ENCODE assay signal across 8 cellular contexts in the genomic region with DNA sequence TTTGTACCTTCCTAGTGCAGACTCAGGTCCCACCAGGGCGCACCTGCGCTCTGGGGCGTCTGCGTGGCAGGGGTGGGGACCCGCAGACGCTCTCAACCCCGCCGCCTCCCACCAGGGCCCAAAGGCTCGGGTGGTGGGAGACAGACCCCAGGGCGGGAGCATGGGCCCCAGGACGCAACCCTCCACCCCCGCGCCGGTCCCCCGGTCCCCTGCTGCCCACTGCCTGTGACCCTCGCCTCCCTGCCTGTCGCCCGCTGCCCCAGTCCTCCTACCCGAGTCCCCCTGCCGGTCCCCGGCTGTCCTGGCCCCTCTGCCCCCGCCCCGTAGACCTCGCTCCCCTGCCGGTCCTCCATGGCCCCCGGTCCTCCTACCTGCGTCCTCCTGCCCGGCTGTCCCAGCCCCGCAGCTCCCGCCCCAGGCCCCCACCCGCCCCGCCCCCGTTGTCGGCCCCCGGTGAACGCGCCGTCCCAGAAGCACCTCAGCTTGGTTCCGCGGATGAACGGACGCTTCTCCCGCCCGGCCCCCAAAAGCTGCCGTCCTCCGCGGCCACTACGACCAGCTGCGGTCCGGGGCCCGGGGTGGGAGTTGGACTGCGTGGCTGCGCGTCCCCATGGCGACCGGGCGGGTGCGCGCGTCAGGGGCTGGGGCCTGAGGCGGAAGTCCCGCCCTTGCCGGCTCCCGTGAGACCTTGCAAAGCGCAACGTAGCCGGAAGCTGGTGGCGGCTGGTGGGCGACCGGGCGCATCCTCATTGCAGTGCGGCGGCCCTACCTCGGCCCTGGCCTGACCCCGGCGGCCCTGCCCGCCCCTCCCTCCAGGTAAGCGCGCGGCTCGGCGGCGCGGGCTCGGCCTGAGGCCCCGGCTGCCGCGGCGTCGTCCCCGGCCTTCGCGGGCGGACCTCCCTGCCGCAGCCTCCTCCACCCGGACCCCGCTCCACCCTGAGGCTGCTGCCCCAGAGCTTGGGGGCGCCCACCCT. TPM values are rescaled to one million over a fixed set of nuclear protein-coding genes. Genes with fewer than 3 reads are reported as not detected.
DNase-seq lines count a peak whose midpoint lies in the region; TF ChIP-seq lines count a peak whose summit lies in the region.

A gene (plus strand): TSS at position 709 of the 974 bp plus-strand sequence. CDS start 2,768 bp downstream, outside the sequence.

- peak; percentile 79 for DNase-seq in DMS79 treated with DMSO at 0.1 percent for 48 hours (lab: John Stamatoyannopoulos, UW)
- DNase-seq in GM23248: peak; percentile 97
- peak; percentile 47 for DNase-seq in LNCaP clone FGC (ENCODE audit: low read depth)
- peak; percentile 96 for DNase-seq in RWPE1 (ENCODE audit: low spot score)
- peak; percentile 87 for DNase-seq in activated T-helper 9 cell treated with anti-CD3 and anti-CD28 coated beads, Interleukin-2, amount 50 U/mL, for 16 hours (ENCODE audit: low read depth)
- DNase-seq in fibroblast of the aortic adventitia (ENCODE audit: low read depth): peak; percentile 80
- DNase-seq in nephron progenitor cell: peak; percentile 97

- peaks cover 64% of the 10 kb centered on the region for H3K79me2 ChIP-seq in GM23248 (ENCODE audit: insufficient read depth)

- no peaks in the 10 kb centered on the region for H3F3A ChIP-seq in GM23248 (ENCODE audit: insufficient read depth)

- H3K27ac ChIP-seq in GM23248 (peak within 1 kb of the TSS; percentile 87), RWPE1 (peak within 1 kb of the TSS; percentile 63)

- peak within 1 kb of the TSS; percentile 91 for H3K4me3 Mint-ChIP-seq in nephron progenitor cell
- peak within 1 kb of the TSS; percentile 91 for H3K4me3 Mint-ChIP-seq in stimulated activated naive CD8-positive, alpha-beta T cell treated with anti-CD3 and anti-CD28 coated beads, Interleukin-15, Interleukin-2, amounts not matched to agents 100 ng/mL and 50 ng/mL, for 24 hours

- H3K36me3 ChIP-seq in GM23248 (ENCODE audit: low read depth): 0 out of 2 replicates have a peak, but pooled peaks cover 4% of the 10 kb centered on the region

- H3K4me3 ChIP-seq in GM23248: peak within 1 kb of the TSS; percentile 100
- H3K4me3 ChIP-seq in LNCaP clone FGC (ENCODE audit: low read depth, low read length): peak within 1 kb of the TSS; percentile 93
- H3K4me3 ChIP-seq in fibroblast of the aortic adventitia (ENCODE audit: low read depth, low read length): peak within 1 kb of the TSS; percentile 92

- 0 to 2% methylated on average over 31 to 55 of the region's 98 CpGs for WGBS in GM23248 (ENCODE audit: low coverage in 1 of 2, low lambda C conversion rate in 2 of 2, missing lambda C conversion rate in 2 of 2), 2 experiments

- TF ChIP-seq CTCF in LNCaP clone FGC (IDR thresholded peaks at IDR 0.05; ENCODE audit: control insufficient read depth, extremely low read depth, insufficient read depth) (no peak), RWPE1 (conservative IDR thresholded peaks at IDR 0.05; ENCODE audit: low read depth) (no peak), fibroblast of the aortic adventitia (IDR thresholded peaks at IDR 0.05; ENCODE audit: insufficient read depth, low read length) (peak; percentile 7), nephron progenitor cell (IDR thresholded peaks at IDR 0.05) (no peak)

- no peaks in the 10 kb centered on the region for H3K9me3 ChIP-seq in GM23248 (ENCODE audit: low read depth)

- H3K27ac Mint-ChIP-seq in nephron progenitor cell: peak within 1 kb of the TSS; percentile 94
- peak within 1 kb of the TSS; percentile 94 for H3K27ac Mint-ChIP-seq in stimulated activated naive CD8-positive, alpha-beta T cell treated with anti-CD3 and anti-CD28 coated beads, Interleukin-15, Interleukin-2, amounts not matched to agents 100 ng/mL and 50 ng/mL, for 24 hours

- peaks cover 10% of the 10 kb centered on the region for H3K36me3 Mint-ChIP-seq in nephron progenitor cell (ENCODE audit: low read depth)
- H3K36me3 Mint-ChIP-seq in stimulated activated naive CD8-positive, alpha-beta T cell treated with anti-CD3 and anti-CD28 coated beads, Interleukin-15, Interleukin-2, amounts not matched to agents 100 ng/mL and 50 ng/mL, for 24 hours (ENCODE audit: low read depth): peaks cover 8% of the 10 kb centered on the region

- no peaks in the 10 kb centered on the region for H3K9me3 Mint-ChIP-seq in nephron progenitor cell
- no peaks in the 10 kb centered on the region for H3K9me3 Mint-ChIP-seq in stimulated activated naive CD8-positive, alpha-beta T cell treated with anti-CD3 and anti-CD28 coated beads, Interleukin-15, Interleukin-2, amounts not matched to agents 100 ng/mL and 50 ng/mL, for 24 hours

- peak within 1 kb of the TSS; percentile 99 for H3K9ac ChIP-seq in GM23248

- H3K4me2 ChIP-seq in GM23248 (ENCODE audit: unreplicated experiment): peak within 1 kb of the TSS; percentile 90

- H3K4me1 ChIP-seq in GM23248 (ENCODE audit: insufficient read depth): peaks cover 13% of the 10 kb centered on the region

- no peaks in the 10 kb centered on the region; the same call in 1 of the 2 replicates for H4K20me1 ChIP-seq in GM23248 (ENCODE audit: insufficient read depth)

- POLR2A ChIA-PET in RWPE1 (lab: Yijun Ruan, JAX; ENCODE audit: low non-redundant PET): interaction anchor here (0.6 to 0.9 kb wide), 2 partner anchors 19 to 49 kb away, joined by 3 to 4 read pairs; no protein-coding TSS in a partner anchor

- peak within 1 kb of the TSS; percentile 58 for H2AFZ ChIP-seq in GM23248

- in situ Hi-C loops in GM23248 (cut with MboI): no loop called here

- H3K27me3 ChIP-seq in GM23248 (replicated peaks; ENCODE audit: insufficient read depth): no peaks in the 10 kb centered on the region

- H3K9me2 ChIP-seq in GM23248 (ENCODE audit: insufficient read depth): no peaks in the 10 kb centered on the region

- H3K27me3 Mint-ChIP-seq in nephron progenitor cell (ENCODE audit: low read depth, poor library complexity): no peaks in the 10 kb centered on the region
- no peaks in the 10 kb centered on the region for H3K27me3 Mint-ChIP-seq in stimulated activated naive CD8-positive, alpha-beta T cell treated with anti-CD3 and anti-CD28 coated beads, Interleukin-15, Interleukin-2, amounts not matched to agents 100 ng/mL and 50 ng/mL, for 24 hours

- peaks cover 63% of the 10 kb centered on the region for H3K4me1 Mint-ChIP-seq in nephron progenitor cell
- H3K4me1 Mint-ChIP-seq in stimulated activated naive CD8-positive, alpha-beta T cell treated with anti-CD3 and anti-CD28 coated beads, Interleukin-15, Interleukin-2, amounts not matched to agents 100 ng/mL and 50 ng/mL, for 24 hours (ENCODE audit: low read depth): peaks cover 25% of the 10 kb centered on the region

- CTCF ChIA-PET in RWPE1 (lab: Yijun Ruan, JAX): interaction anchor here (0.5 to 2.4 kb wide), 12 partner anchors 21 to 372 kb away, joined by 3 to 13 read pairs (median 3); a partner anchor contains a TSS

RNA-seq across cellular contexts. Expression of the gene that starts here (rescaled TPM):
- 88.5 and 105 TPM in 2 replicates for total RNA-seq in GM23248 (2014; rRNA removed; shearing (Covaris generic))
- polyA plus RNA-seq in GM23248 (2016; fragmentation: Nextera tagmentation; extraction: Ambion mirVana): 59.9 and 69.0 TPM in 2 replicates
- total RNA-seq in fibroblast of the aortic adventitia (ENCODE audit: low replicate concordance): 45.5 and 58.3 TPM in 2 replicates

Comparison
In these comparisons a context has a peak if more than half of its experiments do, and no peak if none do; other contexts are left out.
1. Peak in every context shown above with its lines: DNase-seq, H3K4me3 ChIP-seq and H3K27ac ChIP-seq.
2. DNase-seq: peak in every context shown above with its lines; median percentile 97 in GM23248; 97 in nephron progenitor cell; 96 in RWPE1; 87 in activated T-helper 9 cell treated with anti-CD3 and anti-CD28 coated beads, Interleukin-2, amount 50 U/mL, for 16 hours; 80 in fibroblast of the aortic adventitia; 79 in DMS79 treated with DMSO at 0.1 percent for 48 hours; 47 in LNCaP clone FGC.